28 cellular contexts compared by ENCODE assay signal in the genomic region with DNA sequence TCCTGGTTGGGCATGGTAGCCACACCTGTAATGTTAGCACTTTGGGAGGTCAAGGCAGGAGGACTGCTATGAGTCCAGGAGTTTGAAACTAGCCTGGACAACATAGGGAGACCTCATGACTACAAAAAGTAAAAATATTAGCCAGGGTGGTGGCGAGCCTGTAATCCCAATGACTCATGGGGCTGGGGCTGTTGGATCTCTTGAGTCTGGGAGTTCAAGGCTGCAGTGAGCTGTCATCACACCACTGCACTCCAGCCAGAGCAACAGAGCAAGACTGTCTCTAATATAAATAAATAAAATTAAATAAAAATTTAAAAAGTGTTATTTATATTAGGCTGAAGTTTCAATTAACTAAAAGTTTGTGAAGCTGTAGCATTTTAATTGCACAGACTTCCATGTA.
DNase-seq lines count a peak whose midpoint lies in the region; FAIRE-seq and TF ChIP-seq lines count a peak whose summit lies in the region.
"Had no signal": no experiment of that assay in that cellular context is flagged by ENCODE, and none has a peak within 500 bp of the region (broad histone marks: within the 10 kb centered on the region; RNA-seq: fewer than 3 reads in every experiment).

No MANE protein-coding gene starts in this region.

- TF ChIP-seq CTCF in adrenal gland (IDR thresholded peaks at IDR 0.05): no peak

- no peak overlapping the region for H3K4me3 ChIP-seq in adrenal gland
- H3K4me3 ChIP-seq: A549; BLaER1; BLaER1 treated with 17β-estradiol and CSF1 and Interleukin-3, amounts not matched to agents 10 nM and 100 nM had no signal

- no peaks in the 10 kb centered on the region for H3K9me3 ChIP-seq in adrenal gland (replicated peaks in 1 of 3)
- H3K9me3 ChIP-seq: A549; BE2C; BLaER1; BLaER1 treated with 17β-estradiol and CSF1 and Interleukin-3, amounts not matched to agents 10 nM and 100 nM; Caco-2 had no signal

- intact Hi-C loops in adrenal gland (cut with DNase I): no loop called here

- no peaks in the 10 kb centered on the region for H3K27me3 ChIP-seq in adrenal gland
- H3K27me3 ChIP-seq: BE2C; BLaER1; BLaER1 treated with 17β-estradiol and CSF1 and Interleukin-3, amounts not matched to agents 10 nM and 100 nM had no signal

- H3K36me3 ChIP-seq in adrenal gland (replicated peaks in 1 of 2): no peaks in the 10 kb centered on the region
- H3K36me3 ChIP-seq: BE2C; BLaER1; BLaER1 treated with 17β-estradiol and CSF1 and Interleukin-3, amounts not matched to agents 10 nM and 100 nM had no signal

- peaks cover 4 to 38% of the 10 kb centered on the region in 2 donors for H3K4me1 ChIP-seq in adrenal gland (replicated peaks in 1 of 2)
- H3K4me1 ChIP-seq: A549; BE2C; BLaER1; BLaER1 treated with 17β-estradiol and CSF1 and Interleukin-3, amounts not matched to agents 10 nM and 100 nM; Caco-2 had no signal

- no peak for FAIRE-seq in GM12891 (lab: Jason Lieb, UNC)
- FAIRE-seq: A549, D721Med had no signal

- no peak overlapping the region for H3K27ac ChIP-seq in adrenal gland
- H3K27ac ChIP-seq: 22Rv1; A549; BLaER1; BLaER1 treated with 17β-estradiol and CSF1 and Interleukin-3, amounts not matched to agents 10 nM and 100 nM; C4-2B had no signal

- DNase-seq in adrenal gland (peak in 5 of 7 donors; percentile 26 to 57 (median 57)), GM12891 (ENCODE audit: insufficient read length, low spot score) (no peak)
- DNase-seq: 8988T; ACHN; AML-193; BE2C; C1 segment of cervical spinal cord; Caco-2; Calu3; CD4-positive, alpha-beta memory T cell; CD4-positive, alpha-beta T cell; CD4-positive, CD25-positive, alpha-beta regulatory T cell; CD8-positive, alpha-beta memory T cell; CD8-positive, alpha-beta T cell; COR-L47; DMS 273 treated with DMSO at 0.1 percent for 48 hours; DMS153; DMS53; DMS79; DMS79 treated with DMSO at 0.1 percent for 48 hours; DND-41; EL had no signal

- 25 to 38% (median 35%) methylated on average over 1 of the region's 1 CpG for WGBS in adrenal gland, 4 donors

- TF ChIP-seq POLR2A in adrenal gland (IDR thresholded peaks at IDR 0.05): no peak
- no peak for TF ChIP-seq POLR2A in GM12891 (IDR thresholded peaks at IDR 0.05; ENCODE audit: low read depth, low read length)

TF ChIP-seq in GM12891, 5 proteins besides CTCF, POLR2A, EP300 and RAD21:
- TF ChIP-seq POU2F2 (IDR thresholded peaks at IDR 0.05; ENCODE audit: low read depth, low read length): no peak
- TF ChIP-seq TAF1 (IDR thresholded peaks at IDR 0.05; ENCODE audit: low read depth, low read length): no peak
- TF ChIP-seq POLR2AphosphoS5 (IDR thresholded peaks at IDR 0.05; ENCODE audit: low read depth, low read length): no peak
- TF ChIP-seq PAX5 (IDR thresholded peaks at IDR 0.05; ENCODE audit: insufficient read depth, low read length, severe bottlenecking): no peak
- TF ChIP-seq SPI1 (IDR thresholded peaks at IDR 0.05; ENCODE audit: low read depth, low read length): no peak
